35 cellular contexts compared by ENCODE assay signal in the genomic region with DNA sequence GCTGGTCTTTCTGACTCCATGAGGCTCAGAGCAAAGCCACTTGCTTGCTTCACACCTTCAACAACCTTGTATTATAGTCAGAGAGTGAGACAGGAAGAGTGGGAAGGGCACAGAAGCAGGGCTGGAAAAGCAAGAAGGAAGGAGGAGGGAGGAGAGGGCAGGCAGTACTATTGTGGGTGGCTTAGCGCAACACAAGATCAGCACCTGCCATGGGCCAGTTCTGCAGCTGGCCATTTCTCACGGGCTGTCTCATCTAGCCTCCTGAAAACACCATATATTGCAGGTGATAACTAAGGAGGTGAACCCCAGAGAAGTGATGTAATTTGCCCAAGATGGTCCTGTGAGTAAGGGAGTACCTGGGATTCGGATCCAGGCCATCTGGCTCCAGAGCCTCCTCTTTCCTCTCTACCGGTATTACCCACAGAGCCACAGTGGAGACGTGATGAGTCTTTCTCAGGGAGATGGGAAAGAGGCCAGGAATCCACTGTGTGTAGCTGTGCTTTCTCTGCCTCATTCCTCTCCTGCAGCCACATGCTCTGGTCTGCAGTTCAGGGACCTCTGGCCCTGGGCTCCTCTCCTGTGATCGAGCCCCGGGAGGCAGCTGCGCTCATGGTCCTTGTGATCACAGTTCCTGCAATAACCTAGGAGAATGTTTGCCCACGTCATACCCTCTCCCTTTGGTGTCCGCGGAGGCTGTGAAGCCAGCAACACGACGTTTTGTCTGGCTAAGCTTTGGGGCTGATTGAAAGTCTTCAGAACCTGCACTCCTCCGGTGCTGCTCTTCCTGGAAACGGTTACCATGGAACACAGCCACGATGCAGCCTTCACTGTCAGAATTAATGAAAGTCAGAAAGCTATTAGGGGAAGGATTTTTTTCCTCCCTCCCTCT.
DNase-seq lines count a peak whose midpoint lies in the region; FAIRE-seq and TF ChIP-seq lines count a peak whose summit lies in the region.
"Had no signal": no experiment of that assay in that cellular context is flagged by ENCODE, and none has a peak within 500 bp of the region (broad histone marks: within the 10 kb centered on the region; RNA-seq: fewer than 3 reads in every experiment).

No MANE protein-coding gene starts in this region.

- H3K4me3 ChIP-seq in left ventricle myocardium inferior, result no peak overlapping the region
- H3K4me3 ChIP-seq: BLaER1 treated with 17β-estradiol and CSF1 and Interleukin-3, amounts not matched to agents 10 nM and 100 nM; gastrocnemius medialis; K562; right lobe of liver; spleen; thyroid gland had no signal

- H3K27ac ChIP-seq in caudate nucleus (ENCODE audit: low read depth, low read length) (peak overlapping the region; percentile 91), left ventricle myocardium inferior (replicated peaks) (no peak overlapping the region)
- H3K27ac ChIP-seq: BLaER1 treated with 17β-estradiol and CSF1 and Interleukin-3, amounts not matched to agents 10 nM and 100 nM; gastrocnemius medialis; right lobe of liver; spleen; thyroid gland had no signal

- intact Hi-C loops in left ventricle myocardium inferior (cut with micrococcal nuclease), result no loop called here

- DNase-seq in NCI-H2227 treated with DMSO at 0.1 percent for 48 hours (lab: John Stamatoyannopoulos, UW) (peak; percentile 17), caudate nucleus (lab: John Stamatoyannopoulos, UW) (peak in 38 of 61 donors; percentile 5 to 87 (median 42)), left kidney (ENCODE audit: low read depth, low spot score) (peak; percentile 21), type B pancreatic cell (ENCODE audit: extremely low spot score, unreplicated experiment) (no peak), left ventricle myocardium inferior (no peak), urothelium cell line (ENCODE audit: low spot score) (no peak), Kasumi-1 (lab: John Stamatoyannopoulos, UW) (no peak)
- DNase-seq: activated CD4-positive, alpha-beta T cell treated with anti-CD3 and anti-CD28 coated beads, Interleukin-2, amount 50 U/mL, for 48 hours; activated CD4-positive, CD25-positive, alpha-beta regulatory T cell treated with anti-CD3 and anti-CD28 coated beads, Interleukin-2, amount 50 U/mL, for 72 hours; activated naive CD4-positive, alpha-beta T cell; activated T-cell treated with anti-CD3 and anti-CD28 coated beads, Interleukin-2, amount 50 U/mL, for 48 hours; DMS79 treated with DMSO at 0.1 percent for 48 hours; gastrocnemius medialis; GF-D8; HFFc6; hippocampal formation; left colon; NCI-H1092; NCI-H1694 treated with DMSO at 0.1 percent for 48 hours; NCI-H2171 treated with DMSO at 0.1 percent for 48 hours; NCI-H526; right lobe of liver; Right ventricle myocardium superior; spleen; stimulated activated CD4-positive, alpha-beta T cell treated with anti-CD3 and anti-CD28 coated beads, Interleukin-2, amount 100 ng/mL, for 24 hours; stimulated activated CD8-positive, alpha-beta memory T cell treated with anti-CD3 and anti-CD28 coated beads, Interleukin-4, amount 100 ng/mL, for 48 hours; thyroid gland had no signal

- peaks cover 60% of the 10 kb centered on the region for H3K27me3 ChIP-seq in left ventricle myocardium inferior (ENCODE audit: low read depth)
- H3K27me3 ChIP-seq: BLaER1 treated with 17β-estradiol and CSF1 and Interleukin-3, amounts not matched to agents 10 nM and 100 nM; gastrocnemius medialis; right lobe of liver; thyroid gland had no signal

- H3K27me3 Mint-ChIP-seq in type B pancreatic cell, result peaks cover 31% of the 10 kb centered on the region

- no peaks in the 10 kb centered on the region for H3K9me3 ChIP-seq in left ventricle myocardium inferior (replicated peaks)
- H3K9me3 ChIP-seq: gastrocnemius medialis, right lobe of liver, thyroid gland had no signal

- H3K36me3 ChIP-seq in left ventricle myocardium inferior, result no peaks in the 10 kb centered on the region
- H3K36me3 ChIP-seq: BLaER1 treated with 17β-estradiol and CSF1 and Interleukin-3, amounts not matched to agents 10 nM and 100 nM; gastrocnemius medialis; right lobe of liver; spleen; thyroid gland had no signal

- H3K4me3 Mint-ChIP-seq in type B pancreatic cell, result no peak overlapping the region
- H3K4me3 Mint-ChIP-seq: HFFc6; memory B cell; neural crest cell; stimulated activated naive CD8-positive, alpha-beta T cell treated with anti-CD3 and anti-CD28 coated beads, Interleukin-15, Interleukin-2, amounts not matched to agents 100 ng/mL and 50 ng/mL, for 24 hours; T-helper 2 cell treated with Interferon-gamma antibody and Interleukin-4, amounts not matched to agents 5 μg/mL and 100 μg/mL, for 36 hours had no signal

- H3K4me1 Mint-ChIP-seq in type B pancreatic cell (ENCODE audit: unreplicated experiment), result peaks cover 8% of the 10 kb centered on the region
- H3K4me1 Mint-ChIP-seq: memory B cell had no signal

- TF ChIP-seq CTCF in type B pancreatic cell (conservative IDR thresholded peaks at IDR 0.05), result no peak
- TF ChIP-seq CTCF in left ventricle myocardium inferior (IDR thresholded peaks at IDR 0.05; ENCODE audit: borderline replicate concordance), result no peak

- no peaks in the 10 kb centered on the region for H3K36me3 Mint-ChIP-seq in type B pancreatic cell
- H3K36me3 Mint-ChIP-seq: memory B cell had no signal

- H3K27ac Mint-ChIP-seq in type B pancreatic cell, result peak overlapping the region; percentile 15
- H3K27ac Mint-ChIP-seq: HFFc6; memory B cell; stimulated activated naive CD8-positive, alpha-beta T cell treated with anti-CD3 and anti-CD28 coated beads, Interleukin-15, Interleukin-2, amounts not matched to agents 100 ng/mL and 50 ng/mL, for 24 hours; T-helper 2 cell treated with Interferon-gamma antibody and Interleukin-4, amounts not matched to agents 5 μg/mL and 100 μg/mL, for 36 hours had no signal

- peaks cover 6% of the 10 kb centered on the region for H3K9me3 Mint-ChIP-seq in type B pancreatic cell
- H3K9me3 Mint-ChIP-seq: neural crest cell; stimulated activated naive CD8-positive, alpha-beta T cell treated with anti-CD3 and anti-CD28 coated beads, Interleukin-15, Interleukin-2, amounts not matched to agents 100 ng/mL and 50 ng/mL, for 24 hours; T-helper 2 cell treated with Interferon-gamma antibody and Interleukin-4, amounts not matched to agents 5 μg/mL and 100 μg/mL, for 36 hours had no signal

- no peaks in the 10 kb centered on the region for H3K4me1 ChIP-seq in left ventricle myocardium inferior
- H3K4me1 ChIP-seq: BLaER1 treated with 17β-estradiol and CSF1 and Interleukin-3, amounts not matched to agents 10 nM and 100 nM; gastrocnemius medialis; right lobe of liver; spleen; thyroid gland had no signal

- no peak for FAIRE-seq in urothelium cell line (lab: Jason Lieb, UNC)
- FAIRE-seq: endothelial cell of umbilical vein, H1, K562 had no signal

Comparison
In these comparisons a context has a peak if more than half of its experiments do, and no peak if none do; other contexts are left out.
1. DNase-seq: peak in NCI-H2227 treated with DMSO at 0.1 percent for 48 hours (single experiment), caudate nucleus (38 of 61) and left kidney (single experiment); none in type B pancreatic cell (single experiment), left ventricle myocardium inferior (single experiment), urothelium cell line (single experiment) and Kasumi-1 (0 of 2).